In the genomic region with DNA sequence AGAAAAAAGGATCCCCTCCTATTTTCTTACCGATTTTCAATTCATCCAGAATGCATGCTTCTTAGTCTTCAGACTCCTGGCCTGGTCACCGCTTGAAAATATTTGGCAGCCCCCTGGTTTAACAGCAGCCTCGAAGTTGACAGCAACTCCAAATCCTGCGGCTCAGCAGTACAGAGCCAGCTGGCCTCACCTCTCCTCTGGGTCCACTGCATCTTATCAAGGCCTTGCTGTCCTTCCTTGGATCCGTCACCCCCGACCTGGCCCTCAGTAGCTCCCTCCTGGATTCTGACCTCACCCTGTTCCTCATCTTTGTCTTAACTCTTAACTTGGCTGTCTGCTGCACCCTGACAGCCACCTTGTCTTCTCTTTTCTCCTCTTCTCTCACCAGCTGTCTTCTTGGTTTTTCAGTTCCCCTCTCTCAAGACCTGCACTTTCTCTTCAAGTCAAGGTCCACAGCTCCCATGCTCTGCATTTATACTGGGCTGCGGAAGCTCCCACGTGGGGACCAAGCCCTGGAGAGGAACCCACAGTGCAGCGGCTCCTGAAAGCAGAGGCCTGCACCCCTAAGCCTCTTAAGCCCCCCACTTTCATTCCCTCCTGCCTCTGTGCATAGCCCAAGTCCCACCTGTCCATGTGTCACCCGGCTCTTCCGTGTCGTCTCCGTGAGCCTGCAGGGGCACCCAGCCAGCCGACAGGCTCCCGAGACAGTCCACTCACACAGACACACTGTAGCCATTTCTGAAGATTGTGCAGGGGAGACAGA, we compare ENCODE assay signal across 10 cellular contexts. TPM values are rescaled to one million over a fixed set of nuclear protein-coding genes. Genes with fewer than 3 reads are reported as not detected.
DNase-seq lines count a peak whose midpoint lies in the region; ATAC-seq, FAIRE-seq and TF ChIP-seq lines count a peak whose summit lies in the region.
"Had no signal": no experiment of that assay in that cellular context is flagged by ENCODE, and none has a peak within 500 bp of the region (broad histone marks: within the 10 kb centered on the region; RNA-seq: fewer than 3 reads in every experiment).

No MANE protein-coding gene starts in this region.

- no peak for FAIRE-seq in kidney (lab: Jason Lieb, UNC)

- H3K9ac ChIP-seq in kidney (ENCODE audit: low read length in 2 of 2), result no peak overlapping the region
- H3K9ac ChIP-seq: parathyroid adenoma had no signal

- H3K9me3 ChIP-seq in mucosa of descending colon, result no peaks in the 10 kb centered on the region
- no peaks in the 10 kb centered on the region for H3K9me3 ChIP-seq in kidney (ENCODE audit: control insufficient read depth in 1 of 2, low read length in 2 of 2)

- no peaks in the 10 kb centered on the region for H3K36me3 ChIP-seq in mucosa of descending colon (ENCODE audit: low read depth)
- H3K36me3 ChIP-seq in kidney (ENCODE audit: control insufficient read depth in 1 of 2, insufficient read depth in 2 of 2, low read length in 2 of 2), result no peaks in the 10 kb centered on the region

- ATAC-seq in GM18511 (IDR thresholded peaks at IDR 0.05; ENCODE audit: unreplicated experiment), result peak; percentile 67
- ATAC-seq in GM21367 (IDR thresholded peaks at IDR 0.05; ENCODE audit: unreplicated experiment), result peak; percentile 50
- ATAC-seq in HG03457 (IDR thresholded peaks at IDR 0.05; ENCODE audit: unreplicated experiment), result peak; percentile 47
- peak; percentile 27 for ATAC-seq in mucosa of descending colon

- peak in 1 of 3 donors; percentile 51 for DNase-seq in mucosa of descending colon
- DNase-seq in NCI-H748 treated with DMSO at 0.1 percent for 48 hours (lab: John Stamatoyannopoulos, UW), result no peak
- DNase-seq in kidney, result no peak
- DNase-seq in NCI-H1930 (lab: John Stamatoyannopoulos, UW), result no peak
- DNase-seq in activated effector memory CD4-positive, alpha-beta T cell treated with Interleukin-2 at 50 U/mL for 16 hours, result no peak

- TF ChIP-seq CTCF in mucosa of descending colon (IDR thresholded peaks at IDR 0.05), result no peak
- TF ChIP-seq CTCF in kidney (IDR thresholded peaks at IDR 0.05; ENCODE audit: borderline replicate concordance, extremely low read depth, insufficient read depth), result no peak

- intact Hi-C loops in mucosa of descending colon (cut with DNase I, micrococcal nuclease), result no loop called here
- intact Hi-C loops in kidney (cut with DNase I), result no loop called here

- H3K4me3 ChIP-seq in mucosa of descending colon, result no peak overlapping the region
- H3K4me3 ChIP-seq in kidney (ENCODE audit: low read length in 2 of 2), result no peak overlapping the region

- H3K27ac ChIP-seq in kidney (ENCODE audit: low read depth in 2 of 2, low read length in 2 of 2), result no peak overlapping the region

- H3K4me1 ChIP-seq in mucosa of descending colon (ENCODE audit: low read depth), result no peaks in the 10 kb centered on the region
- peaks cover 0 to 7% of the 10 kb centered on the region in 2 donors for H3K4me1 ChIP-seq in kidney (ENCODE audit: control insufficient read depth in 1 of 2, insufficient read depth in 1 of 2, low read depth in 1 of 2, low read length in 2 of 2)
- H3K4me1 ChIP-seq: parathyroid adenoma had no signal

RNA-seq across cellular contexts. Expression of gene MX2, which starts 6.0 kb away (rescaled TPM):
- total RNA-seq in mucosa of descending colon (1 to 10 TPM; 2.5 to 9.2 (median 6.3) TPM), kidney (11.7 TPM)
- 4.3 TPM for polyA plus RNA-seq in kidney (ENCODE audit: insufficient read depth, low read depth, low replicate concordance)

RNA-seq across cellular contexts. Expression of gene FAM3B, which starts 51.2 kb away (rescaled TPM):
- total RNA-seq in mucosa of descending colon (1 to 10 TPM in 1 of 3 donors, under 1 TPM in 1, not detected in 1; 0.70 to 2.3 TPM), kidney (19.4 TPM)
- 44.4 TPM for polyA plus RNA-seq in kidney (ENCODE audit: insufficient read depth, low read depth, low replicate concordance)
- total RNA-seq: fibroblast of lung had no signal
- polyA plus RNA-seq: fibroblast of lung had no signal

RNA-seq across cellular contexts. Expression of gene MX1, which starts 58.3 kb away (rescaled TPM):
- total RNA-seq in mucosa of descending colon (10 to 100 TPM; 30.7 to 78.5 (median 31.2) TPM), kidney (47.4 TPM)
- 22.9 TPM for polyA plus RNA-seq in kidney (ENCODE audit: insufficient read depth, low read depth, low replicate concordance)
